8 cellular contexts compared by ENCODE assay signal in genomic region chr17:37358830-37359681, GRCh38. TPM values are rescaled to one million over a fixed set of nuclear protein-coding genes. Genes with fewer than 3 reads are reported as not detected.
DNase-seq lines count a peak whose midpoint lies in the region; ATAC-seq, FAIRE-seq and TF ChIP-seq lines count a peak whose summit lies in the region.

No MANE protein-coding gene starts in this region.

- H3K9me3 ChIP-seq in pancreas (no peaks in the 10 kb centered on the region), tibial artery (no peaks in the 10 kb centered on the region)

- ATAC-seq in HG02588 (IDR thresholded peaks at IDR 0.05; ENCODE audit: unreplicated experiment) (peak; percentile 89), SK-N-SH treated with all-trans-retinoic acid at 6 μM for 48 hours (peak; percentile 92), Right ventricle myocardium superior (ENCODE audit: poor library complexity) (peak; percentile 96), pancreas (peak; percentile 88 to 96 (median 93))

- intact Hi-C loops in Right ventricle myocardium superior (cut with DNase I) = no loop called here
- intact Hi-C loops in pancreas (cut with DNase I) = no loop called here
- intact Hi-C loops in tibial artery (cut with DNase I; ENCODE audit: low total_unique reads) = loop anchor here (5.0 kb wide), 1 partner anchor 48 kb away; the partner anchor contains the start of genes ACACA and TADA2A

- FAIRE-seq in pancreas (lab: Jason Lieb, UNC) = no peak

- WGBS in pancreas, 2 donors = 0% methylated on average over 53 to 88 of the region's 88 CpGs

- H3K27me3 ChIP-seq in pancreas (no peaks in the 10 kb centered on the region), tibial artery (no peaks in the 10 kb centered on the region)

- peaks cover 11% of the 10 kb centered on the region for H3K36me3 Mint-ChIP-seq in activated naive CD8-positive, alpha-beta T cell treated with anti-CD3 and anti-CD28 coated beads for 36 hours

- no peaks in the 10 kb centered on the region for H3K36me3 ChIP-seq in pancreas
- H3K36me3 ChIP-seq in tibial artery = no peaks in the 10 kb centered on the region

- peaks cover 7 to 29% (median 7%) of the 10 kb centered on the region in 3 donors for H3K4me1 ChIP-seq in pancreas
- H3K4me1 ChIP-seq in tibial artery = peaks cover 0 to 22% (median 13%) of the 10 kb centered on the region in 4 donors

- DNase-seq in GM12864 (ENCODE audit: low read depth) = peak; percentile 83
- peak; percentile 59 for DNase-seq in NCI-H1048 (lab: John Stamatoyannopoulos, UW)
- peak; percentile 99 for DNase-seq in activated naive CD8-positive, alpha-beta T cell treated with anti-CD3 and anti-CD28 coated beads for 36 hours
- peak; percentile 97 for DNase-seq in Right ventricle myocardium superior
- DNase-seq in pancreas = peak; percentile 95 to 97 (median 96)
- DNase-seq in tibial artery = peak; percentile 93 to 98

- H3K4me3 Mint-ChIP-seq in activated naive CD8-positive, alpha-beta T cell treated with anti-CD3 and anti-CD28 coated beads for 36 hours = peak overlapping the region; percentile 98

- peak overlapping the region; percentile 91 for H3K27ac Mint-ChIP-seq in activated naive CD8-positive, alpha-beta T cell treated with anti-CD3 and anti-CD28 coated beads for 36 hours

- TF ChIP-seq CTCF in GM12864 (IDR thresholded peaks at IDR 0.05; ENCODE audit: low read depth, low read length, missing control alignments) (no peak), pancreas (IDR thresholded peaks at IDR 0.05) (peak in 3 of 4 donors; percentile 6 to 24 (median 9)), tibial artery (IDR thresholded peaks at IDR 0.05) (peak; percentile 31 to 59)

- H3K27me3 Mint-ChIP-seq in activated naive CD8-positive, alpha-beta T cell treated with anti-CD3 and anti-CD28 coated beads for 36 hours = no peaks in the 10 kb centered on the region

- peaks cover 30% of the 10 kb centered on the region for H3K4me1 Mint-ChIP-seq in activated naive CD8-positive, alpha-beta T cell treated with anti-CD3 and anti-CD28 coated beads for 36 hours

- no peaks in the 10 kb centered on the region for H3K9me3 Mint-ChIP-seq in activated naive CD8-positive, alpha-beta T cell treated with anti-CD3 and anti-CD28 coated beads for 36 hours

- H3K4me3 ChIP-seq in GM12864 (ENCODE audit: low read depth, low read length) (peak overlapping the region; percentile 99), pancreas (peak overlapping the region; percentile 58 to 99 (median 85)), tibial artery (peak overlapping the region; percentile 85 to 91)

- H3K27ac ChIP-seq in pancreas = peak overlapping the region; percentile 71 to 88 (median 80)
- H3K27ac ChIP-seq in tibial artery = peak overlapping the region; percentile 84 to 88

TF ChIP-seq in SK-N-SH treated with all-trans-retinoic acid at 6 μM for 48 hours, 23 proteins besides CTCF, POLR2A, EP300 and RAD21:
- no peak for TF ChIP-seq ZNF8 (CRISPR knock-in tag; IDR thresholded peaks at IDR 0.05)

RNA-seq across cellular contexts. Expression of gene C17orf78, which starts 16.7 kb away (rescaled TPM):
- not detected for total RNA-seq in activated naive CD8-positive, alpha-beta T cell treated with anti-CD3 and anti-CD28 coated beads for 36 hours
- total RNA-seq in Right ventricle myocardium superior (not detected), pancreas (not detected)
- polyA plus RNA-seq in pancreas = not detected

RNA-seq across cellular contexts. Expression of gene ACACA, which starts 47.6 kb away (rescaled TPM):
- total RNA-seq in activated naive CD8-positive, alpha-beta T cell treated with anti-CD3 and anti-CD28 coated beads for 36 hours = 10 to 100 TPM; 68.3 to 76.3 TPM
- total RNA-seq in Right ventricle myocardium superior (15.4 TPM), pancreas (10 to 100 TPM in 5 of 6 donors, 1 to 10 TPM in 1; 9.1 to 31.6 (median 14.9) TPM)
- 10 to 100 TPM; 11.3 to 12.4 TPM for polyA plus RNA-seq in pancreas

RNA-seq across cellular contexts. Expression of gene TADA2A, which starts 47.6 kb away (rescaled TPM):
- 10 to 100 TPM; 41.6 to 41.8 TPM for total RNA-seq in activated naive CD8-positive, alpha-beta T cell treated with anti-CD3 and anti-CD28 coated beads for 36 hours
- total RNA-seq in Right ventricle myocardium superior (12.4 TPM), pancreas (10 to 100 TPM in 3 of 6 donors, 1 to 10 TPM in 3; 7.7 to 11.9 (median 10.1) TPM)
- 1 to 10 TPM; 5.2 to 10.0 TPM for polyA plus RNA-seq in pancreas

Comparison
In these comparisons a context has a peak if more than half of its experiments do, and no peak if none do; other contexts are left out.
1. Peak in every context shown above with its lines: DNase-seq, ATAC-seq, H3K4me3 ChIP-seq and H3K27ac ChIP-seq.